Comparison of ENCODE assay signal across 2 cellular contexts in the genomic region with DNA sequence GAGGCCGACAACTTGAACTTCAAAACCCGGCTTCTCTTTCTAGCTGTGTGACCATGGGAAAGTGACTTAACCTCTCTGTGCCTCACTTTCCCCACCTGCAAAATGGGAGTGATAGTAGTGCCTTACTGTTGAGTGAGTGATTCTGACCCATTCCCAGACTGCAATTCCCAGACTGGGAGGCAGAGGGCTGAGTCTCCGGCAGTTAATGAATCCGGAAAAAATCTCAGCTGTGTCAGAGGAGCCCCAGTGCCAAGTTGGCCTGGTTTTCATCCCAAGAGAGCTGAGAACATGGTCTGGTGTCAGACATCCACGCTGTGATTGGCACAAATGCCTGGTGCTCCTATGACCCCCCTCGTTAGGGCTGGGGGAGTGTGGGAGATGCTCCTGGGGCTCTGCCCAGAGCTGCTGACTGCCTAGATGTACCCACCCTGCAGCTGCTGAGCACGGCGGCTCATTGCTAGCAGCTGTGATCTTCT.
A peak's percentile ranks its signal among the peaks of the same experiment; 100 is the strongest.
TF ChIP-seq lines count a peak whose summit lies in the region.

No MANE protein-coding gene starts in this region.

TF ChIP-seq in A549, 52 proteins besides CTCF, POLR2A, EP300 and RAD21:
- no peak for TF ChIP-seq KDM5A (IDR thresholded peaks at IDR 0.05)
- peak; percentile 14 for TF ChIP-seq ZFP36 (IDR thresholded peaks at IDR 0.05; ENCODE audit: borderline replicate concordance, partially characterized antibody)

TF ChIP-seq in liver, 16 proteins besides CTCF, POLR2A, EP300 and RAD21:
- TF ChIP-seq, protein P1, sequence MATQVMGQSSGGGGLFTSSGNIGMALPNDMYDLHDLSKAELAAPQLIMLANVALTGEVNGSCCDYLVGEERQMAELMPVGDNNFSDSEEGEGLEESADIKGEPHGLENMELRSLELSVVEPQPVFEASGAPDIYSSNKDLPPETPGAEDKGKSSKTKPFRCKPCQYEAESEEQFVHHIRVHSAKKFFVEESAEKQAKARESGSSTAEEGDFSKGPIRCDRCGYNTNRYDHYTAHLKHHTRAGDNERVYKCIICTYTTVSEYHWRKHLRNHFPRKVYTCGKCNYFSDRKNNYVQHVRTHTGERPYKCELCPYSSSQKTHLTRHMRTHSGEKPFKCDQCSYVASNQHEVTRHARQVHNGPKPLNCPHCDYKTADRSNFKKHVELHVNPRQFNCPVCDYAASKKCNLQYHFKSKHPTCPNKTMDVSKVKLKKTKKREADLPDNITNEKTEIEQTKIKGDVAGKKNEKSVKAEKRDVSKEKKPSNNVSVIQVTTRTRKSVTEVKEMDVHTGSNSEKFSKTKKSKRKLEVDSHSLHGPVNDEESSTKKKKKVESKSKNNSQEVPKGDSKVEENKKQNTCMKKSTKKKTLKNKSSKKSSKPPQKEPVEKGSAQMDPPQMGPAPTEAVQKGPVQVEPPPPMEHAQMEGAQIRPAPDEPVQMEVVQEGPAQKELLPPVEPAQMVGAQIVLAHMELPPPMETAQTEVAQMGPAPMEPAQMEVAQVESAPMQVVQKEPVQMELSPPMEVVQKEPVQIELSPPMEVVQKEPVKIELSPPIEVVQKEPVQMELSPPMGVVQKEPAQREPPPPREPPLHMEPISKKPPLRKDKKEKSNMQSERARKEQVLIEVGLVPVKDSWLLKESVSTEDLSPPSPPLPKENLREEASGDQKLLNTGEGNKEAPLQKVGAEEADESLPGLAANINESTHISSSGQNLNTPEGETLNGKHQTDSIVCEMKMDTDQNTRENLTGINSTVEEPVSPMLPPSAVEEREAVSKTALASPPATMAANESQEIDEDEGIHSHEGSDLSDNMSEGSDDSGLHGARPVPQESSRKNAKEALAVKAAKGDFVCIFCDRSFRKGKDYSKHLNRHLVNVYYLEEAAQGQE (IDR thresholded peaks at IDR 0.05) = no peak
- TF ChIP-seq GABPA (IDR thresholded peaks at IDR 0.05 in 1 of 2, conservative IDR thresholded peaks at IDR 0.05 in 1 of 2) (no peak), RXRA (IDR thresholded peaks at IDR 0.05) (no peak), HNF4A (conservative IDR thresholded peaks at IDR 0.05) (no peak), ZBTB33 (IDR thresholded peaks at IDR 0.05) (no peak), JUND (IDR thresholded peaks at IDR 0.05) (no peak), NR2F2 (IDR thresholded peaks at IDR 0.05) (no peak), SP1 (IDR thresholded peaks at IDR 0.05) (no peak), HNF4G (IDR thresholded peaks at IDR 0.05) (no peak), TAF1 (conservative IDR thresholded peaks at IDR 0.05) (no peak), ATF3 (IDR thresholded peaks at IDR 0.05) (no peak), FOXA2 (IDR thresholded peaks at IDR 0.05) (no peak), EGR1 (IDR thresholded peaks at IDR 0.05; ENCODE audit: low read depth in 2 of 2) (no peak), FOXA1 (IDR thresholded peaks at IDR 0.05) (no peak)
